Comparison of ENCODE assay signal across 11 cellular contexts in the genomic region with DNA sequence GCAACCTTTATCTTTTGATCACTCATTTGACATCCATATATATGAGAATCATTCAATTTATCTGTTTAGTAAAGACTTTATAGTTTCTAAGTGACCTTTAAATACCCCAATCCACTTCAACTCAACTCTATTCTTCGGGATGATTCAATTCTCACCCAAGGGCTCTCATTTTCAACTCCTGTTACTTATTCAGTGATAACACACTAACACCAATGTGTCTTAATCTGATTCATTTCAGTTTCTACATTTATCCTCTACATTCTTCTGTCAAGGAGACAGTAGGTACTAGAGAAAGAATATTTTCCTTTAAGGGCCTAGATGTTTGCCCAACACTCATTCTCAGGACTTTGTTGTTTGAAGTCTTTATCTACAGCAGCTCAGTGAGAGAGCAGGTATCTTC. TPM values are rescaled to one million over a fixed set of nuclear protein-coding genes. Genes with fewer than 3 reads are reported as not detected.
DNase-seq lines count a peak whose midpoint lies in the region; ATAC-seq, FAIRE-seq and TF ChIP-seq lines count a peak whose summit lies in the region.
"Had no signal": no experiment of that assay in that cellular context is flagged by ENCODE, and none has a peak within 500 bp of the region (broad histone marks: within the 10 kb centered on the region; RNA-seq: fewer than 3 reads in every experiment).

No MANE protein-coding gene starts in this region.

- H3K9me3 ChIP-seq in OCI-LY7 (ENCODE audit: low read length), result no peaks in the 10 kb centered on the region

- H3K27me3 Mint-ChIP-seq in T-cell (no peaks in the 10 kb centered on the region), nephron (ENCODE audit: low read depth) (no peaks in the 10 kb centered on the region)

- no TSS peak for BruUV-seq in OCI-LY7 (replicated peaks; lab: Mats Ljungman, UMichigan)

- intact Hi-C loops in OCI-LY7 (cut with micrococcal nuclease; ENCODE audit: unreplicated experiment), result no loop called here

- FAIRE-seq in frontal cortex (lab: Jason Lieb, UNC), result no peak
- FAIRE-seq: colon had no signal

- peak overlapping the region in 1 of 2 donors; percentile 31 for H3K27ac Mint-ChIP-seq in T-cell
- H3K27ac Mint-ChIP-seq in nephron, result peak overlapping the region in 2 of 3 experiments; percentile 23 to 24

- no peak overlapping the region for H3K4me2 ChIP-seq in OCI-LY7 (ENCODE audit: low read length)

- POLR2A ChIA-PET in T-cell (lab: Charles Lee), result no interaction called here
- POLR2A ChIA-PET in OCI-LY7 (lab: Charles Lee), result no interaction called here

- no peak overlapping the region for H2AFZ ChIP-seq in OCI-LY7 (ENCODE audit: low read length)

- no peak for TF ChIP-seq CTCF in nephron (IDR thresholded peaks at IDR 0.05; ENCODE audit: unreplicated experiment in 3 of 3)
- TF ChIP-seq CTCF in OCI-LY7 (conservative IDR thresholded peaks at IDR 0.05; ENCODE audit: low read length), result no peak

- no peaks in the 10 kb centered on the region for H3K9me3 Mint-ChIP-seq in T-cell
- H3K9me3 Mint-ChIP-seq in nephron, result no peaks in the 10 kb centered on the region

- H3K79me2 ChIP-seq in OCI-LY7 (ENCODE audit: insufficient read depth, low read depth, low read length), result peaks cover 100% of the 10 kb centered on the region

- CTCF ChIA-PET in T-cell (lab: Charles Lee) (interaction anchor here in 1 of 2 donors (0.9 to 2.6 kb wide), 2 partner anchors 15 to 24 kb away, joined by 3 to 9 read pairs; no protein-coding TSS in a partner anchor), OCI-LY7 (lab: Charles Lee; ENCODE audit: unreplicated experiment) (no interaction called here)

- H3K4me3 ChIP-seq in OCI-LY7 (ENCODE audit: low read depth, low read length, poor library complexity, severe bottlenecking), result no peak overlapping the region

- H3K4me1 ChIP-seq in OCI-LY7 (ENCODE audit: insufficient read depth, low read length, poor library complexity, severe bottlenecking), result peaks cover 36% of the 10 kb centered on the region

- H3K36me3 ChIP-seq in OCI-LY7 (ENCODE audit: insufficient read depth, low read length), result peaks cover 47% of the 10 kb centered on the region

- peaks cover 33% of the 10 kb centered on the region for H3K36me3 Mint-ChIP-seq in T-cell
- peaks cover 41% of the 10 kb centered on the region for H3K36me3 Mint-ChIP-seq in nephron (ENCODE audit: low read depth)

- no peak for DNase-seq in T-cell
- no peak for DNase-seq in medulla oblongata (ENCODE audit: extremely low spot score)
- no peak for DNase-seq in DMS53 (lab: John Stamatoyannopoulos, UW)
- no peak for DNase-seq in frontal cortex (ENCODE audit: low spot score in 2 of 2)
- DNase-seq in OCI-LY7 (ENCODE audit: low spot score), result no peak
- DNase-seq: activated CD8-positive, alpha-beta memory T cell treated with anti-CD3 and anti-CD28 coated beads, Interleukin-2, amount 50 U/mL, for 48 hours; stimulated activated naive CD4-positive, alpha-beta T cell treated with Interleukin-2 at 50 U/mL for 16 hours had no signal

- H4K20me1 ChIP-seq in OCI-LY7 (ENCODE audit: insufficient read depth, low read length), result peaks cover 65% of the 10 kb centered on the region

- H3K4me1 Mint-ChIP-seq in T-cell (peaks cover 71 to 72% (median 71%) of the 10 kb centered on the region in 3 donors), nephron (peaks cover 53% of the 10 kb centered on the region)

- ATAC-seq in GM18520 (IDR thresholded peaks at IDR 0.05; ENCODE audit: unreplicated experiment), result peak; percentile 65
- ATAC-seq in HG02588 (IDR thresholded peaks at IDR 0.05; ENCODE audit: unreplicated experiment), result peak; percentile 34
- no peak for ATAC-seq in T-cell (replicated peaks in 1 of 4)

- peak overlapping the region in 2 of 3 donors; percentile 18 to 43 for H3K4me3 Mint-ChIP-seq in T-cell
- H3K4me3 Mint-ChIP-seq in nephron, result no peak overlapping the region

- H3K27ac ChIP-seq in OCI-LY7 (ENCODE audit: low read depth, low read length, poor library complexity, severe bottlenecking), result no peak overlapping the region

- no peaks in the 10 kb centered on the region for H3K9me2 ChIP-seq in OCI-LY7 (ENCODE audit: insufficient read depth, low read length)

RNA-seq across cellular contexts. Expression of a gene that starts 7.1 kb away (rescaled TPM):
- total RNA-seq in T-cell, result 100 to 1,000 TPM; 158 to 197 (median 184) TPM
- 97.4 TPM for total RNA-seq in frontal cortex
- 71.9 and 89.1 TPM in 2 replicates for total RNA-seq in OCI-LY7 (2014; rRNA removed; shearing (Covaris generic))
- total RNA-seq in OCI-LY7 (2022), result 71.6 and 87.7 TPM in 2 replicates

RNA-seq across cellular contexts. Expression of a gene that starts 25.3 kb away (rescaled TPM):
- total RNA-seq in T-cell (under 1 TPM; 0.18 to 0.47 (median 0.33) TPM), frontal cortex (73.4 TPM), OCI-LY7 (2022) (0.31 and 0.51 TPM in 2 replicates)
- 0.25 and 0.49 TPM in 2 replicates for total RNA-seq in OCI-LY7 (2014; rRNA removed; shearing (Covaris generic))

Comparison
In these comparisons a context has a peak if more than half of its experiments do, and no peak if none do; other contexts are left out.
1. ATAC-seq: peak in GM18520 (single experiment) and HG02588 (single experiment); none in T-cell (0 of 4).
2. H3K4me3 Mint-ChIP-seq: peak in T-cell (2 of 3); none in nephron (0 of 3).
3. RNA of a gene that starts 25.3 kb away (total RNA-seq): 73.4 TPM in frontal cortex (single experiment); 0.25 to 0.51 TPM in OCI-LY7 and 0.18 to 0.47 TPM in T-cell; every median in the first group is over 10 times any median in the second.